16 cellular contexts compared by ENCODE assay signal in the genomic region with DNA sequence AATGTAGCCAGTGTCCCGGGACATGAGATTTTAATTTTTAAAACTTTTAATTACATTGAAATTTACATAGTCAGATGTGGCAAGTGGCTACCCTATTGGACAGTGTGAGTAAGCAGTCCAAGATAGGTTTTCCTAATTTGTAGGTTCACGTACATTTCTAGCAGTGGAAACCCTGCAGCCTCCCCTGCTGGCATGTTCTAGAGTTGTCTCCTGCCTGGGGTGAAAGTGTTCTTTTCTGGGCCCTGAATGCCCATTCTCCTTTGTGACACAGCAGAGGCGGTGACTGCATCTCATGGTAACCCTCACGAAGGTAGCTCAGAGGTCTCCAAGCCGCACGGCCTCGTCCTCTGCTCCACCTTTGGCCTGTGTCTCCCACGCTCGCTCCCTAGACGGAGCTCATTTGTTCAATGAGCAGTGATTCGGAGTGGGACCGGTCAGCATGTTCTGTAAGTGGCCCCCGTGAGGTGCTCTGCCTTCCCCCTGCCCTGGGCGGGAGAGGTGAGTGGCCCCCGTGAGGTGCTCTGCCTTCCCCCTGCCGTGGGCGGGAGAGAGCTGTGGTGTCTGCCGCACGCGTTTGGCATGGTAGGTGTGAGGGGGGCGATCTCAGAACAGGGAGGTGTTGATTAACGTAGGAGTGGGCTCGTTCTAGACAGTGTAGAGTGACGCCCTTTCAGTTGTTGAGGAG. TPM values are rescaled to one million over a fixed set of nuclear protein-coding genes. Genes with fewer than 3 reads are reported as not detected.
DNase-seq lines count a peak whose midpoint lies in the region; ATAC-seq, FAIRE-seq and TF ChIP-seq lines count a peak whose summit lies in the region.
"Had no signal": no experiment of that assay in that cellular context is flagged by ENCODE, and none has a peak within 500 bp of the region (broad histone marks: within the 10 kb centered on the region; RNA-seq: fewer than 3 reads in every experiment).

No MANE protein-coding gene starts in this region.

- peaks cover 4% of the 10 kb centered on the region for H3K79me2 ChIP-seq in HepG2 (ENCODE audit: insufficient read depth, low read length)

- no peak for TF ChIP-seq RAD21 in HepG2 (CRISPR knock-in tag; IDR thresholded peaks at IDR 0.05)

- no peak overlapping the region for H3K9ac ChIP-seq in HepG2 (ENCODE audit: insufficient read depth, low read depth, low read length)

- in situ Hi-C loops in HepG2 (cut with HindIII; ENCODE audit: extremely low pct_ligation_motif_present, low pct_unique_long_range_greater_than_20kb): no loop called here

- no peak overlapping the region for H3K4me2 ChIP-seq in HepG2 (ENCODE audit: low read depth, low read length)

- 98% methylated on average over 24 of the region's 24 CpGs for WGBS in HepG2 (ENCODE audit: low lambda C conversion rate)

- H3K27ac Mint-ChIP-seq in activated naive CD8-positive, alpha-beta T cell treated with anti-CD3 and anti-CD28 coated beads, Interleukin-2, amount 50 U/mL, for 24 hours: peak overlapping the region; percentile 50

- TF ChIP-seq POLR2A in HepG2 (IDR thresholded peaks at IDR 0.05; ENCODE audit: insufficient read depth in 1 of 2, low read depth in 2 of 2, low read length in 2 of 2): no peak

- H3K36me3 ChIP-seq in HepG2 (replicated peaks in 1 of 2; ENCODE audit: control insufficient read depth in 1 of 2, insufficient read depth in 2 of 2, low read length in 2 of 2) (peaks cover 9 to 24% of the 10 kb centered on the region in 2 experiments; a peak in 3 of 5 replicates), ascending aorta (peaks cover 25 to 49% of the 10 kb centered on the region in 2 donors)

- BruUV-seq in HepG2 (replicated peaks; lab: Mats Ljungman, UMichigan): no TSS peak

- ATAC-seq in activated naive CD8-positive, alpha-beta T cell treated with anti-CD3 and anti-CD28 coated beads, Interleukin-2, amount 50 U/mL, for 24 hours: no peak
- ATAC-seq in HepG2: peak; percentile 41
- ATAC-seq: body of pancreas had no signal

- H3K9me3 Mint-ChIP-seq in activated naive CD8-positive, alpha-beta T cell treated with anti-CD3 and anti-CD28 coated beads, Interleukin-2, amount 50 U/mL, for 24 hours: no peaks in the 10 kb centered on the region
- H3K9me3 Mint-ChIP-seq: CD4-positive, alpha-beta T cell had no signal

- H4K20me1 ChIP-seq in HepG2 (ENCODE audit: insufficient read depth, low read length): no peaks in the 10 kb centered on the region

- DNase-seq in AML-193 (lab: John Stamatoyannopoulos, UW) (peak; percentile 5 to 28), HepG2 (ENCODE audit: low spot score) (no peak), SIG-M5 (lab: John Stamatoyannopoulos, UW) (no peak), ascending aorta (ENCODE audit: low spot score in 2 of 2) (no peak), NCI-H2081 (lab: John Stamatoyannopoulos, UW) (no peak), SHP77 (lab: John Stamatoyannopoulos, UW) (no peak)
- DNase-seq in activated naive CD8-positive, alpha-beta T cell treated with anti-CD3 and anti-CD28 coated beads, Interleukin-2, amount 50 U/mL, for 24 hours: no peak
- DNase-seq: activated T-cell treated with anti-CD3 and anti-CD28 coated beads for 4 hours; body of pancreas; CD4-positive, alpha-beta T cell; esophagus squamous epithelium; stimulated activated CD4-positive, alpha-beta T cell treated with anti-CD3 and anti-CD28 coated beads, Interleukin-12 subunit alpha, Interleukin-12 subunit beta, amount 100 ng/mL, for 4 hours had no signal

- H3K4me3 Mint-ChIP-seq in activated naive CD8-positive, alpha-beta T cell treated with anti-CD3 and anti-CD28 coated beads, Interleukin-2, amount 50 U/mL, for 24 hours: no peak overlapping the region
- H3K4me3 Mint-ChIP-seq: CD4-positive, alpha-beta T cell had no signal

- H3K27me3 ChIP-seq in HepG2 (ENCODE audit: control insufficient read depth in 1 of 2, insufficient read depth in 2 of 2, low read length in 2 of 2) (no peaks in the 10 kb centered on the region), ascending aorta (no peaks in the 10 kb centered on the region)
- H3K27me3 ChIP-seq: body of pancreas, esophagus squamous epithelium had no signal

- no peak overlapping the region for H3K4me3 ChIP-seq in HepG2 (replicated peaks in 1 of 3; ENCODE audit: insufficient read depth in 1 of 3, low read depth in 2 of 3, low read length in 3 of 3)
- H3K4me3 ChIP-seq in ascending aorta: no peak overlapping the region
- H3K4me3 ChIP-seq: body of pancreas, esophagus squamous epithelium had no signal

- H3K36me3 Mint-ChIP-seq in activated naive CD8-positive, alpha-beta T cell treated with anti-CD3 and anti-CD28 coated beads, Interleukin-2, amount 50 U/mL, for 24 hours (ENCODE audit: low read depth): peaks cover 13% of the 10 kb centered on the region

- H2AFZ ChIP-seq in HepG2 (ENCODE audit: low read length): no peak overlapping the region

- no peaks in the 10 kb centered on the region for H3K4me1 ChIP-seq in HepG2 (ENCODE audit: insufficient read depth, low read length)
- H3K4me1 ChIP-seq in ascending aorta: no peaks in the 10 kb centered on the region
- H3K4me1 ChIP-seq: body of pancreas had no signal

- H3K27me3 Mint-ChIP-seq in activated naive CD8-positive, alpha-beta T cell treated with anti-CD3 and anti-CD28 coated beads, Interleukin-2, amount 50 U/mL, for 24 hours: no peaks in the 10 kb centered on the region
- H3K27me3 Mint-ChIP-seq: CD4-positive, alpha-beta T cell had no signal

- intact Hi-C loops in HepG2 (cut with micrococcal nuclease; ENCODE audit: unreplicated experiment): no loop called here
- intact Hi-C loops in ascending aorta (cut with DNase I): no loop called here

- H3K9me3 ChIP-seq in HepG2 (ENCODE audit: low read length) (no peaks in the 10 kb centered on the region), ascending aorta (no peaks in the 10 kb centered on the region)
- H3K9me3 ChIP-seq: body of pancreas, esophagus squamous epithelium had no signal

- H3K4me1 Mint-ChIP-seq in activated naive CD8-positive, alpha-beta T cell treated with anti-CD3 and anti-CD28 coated beads, Interleukin-2, amount 50 U/mL, for 24 hours: peaks cover 17% of the 10 kb centered on the region

- TF ChIP-seq EP300 in HepG2 (IDR thresholded peaks at IDR 0.05; ENCODE audit: low read depth in 2 of 2, low read length in 2 of 2): no peak
- TF ChIP-seq EP300 in HepG2 (CRISPR knock-in tag; IDR thresholded peaks at IDR 0.05; ENCODE audit: borderline replicate concordance): no peak

- CTCF ChIA-PET in HepG2 (lab: Yijun Ruan, JAX; ENCODE audit: low intra/inter-chr PET ratio, low total read pairs): no interaction called here

- no peak for FAIRE-seq in HepG2 (lab: Jason Lieb, UNC)
- FAIRE-seq: islet of Langerhans had no signal

- no peak overlapping the region for H3K27ac ChIP-seq in HepG2 (ENCODE audit: extremely low read length, insufficient read depth, low read length)
- H3K27ac ChIP-seq in ascending aorta: no peak overlapping the region
- H3K27ac ChIP-seq: body of pancreas, esophagus squamous epithelium had no signal

- peak; percentile 34 for TF ChIP-seq CTCF in GM12873 (IDR thresholded peaks at IDR 0.05; ENCODE audit: insufficient read depth, low read depth, low read length, missing control alignments)
- no peak; the same call in 1 of the 2 replicates for TF ChIP-seq CTCF in HepG2 (CRISPR knock-in tag; IDR thresholded peaks at IDR 0.05)
- TF ChIP-seq CTCF in ascending aorta (IDR thresholded peaks at IDR 0.05): no peak

- POLR2A ChIA-PET in HepG2 (lab: Yijun Ruan, JAX): no interaction called here

RNA-seq across cellular contexts. Expression of a gene that starts 18.0 kb away (rescaled TPM):
- total RNA-seq in HepG2 (2016; rRNA removed; fragmentation: Illumina TruSeq; extraction: Trizol) (5.4 and 5.9 TPM in 2 replicates), ascending aorta (4.4 TPM)
- total RNA-seq in HepG2 (2016; cell fraction: cytosol; rRNA removed; fragmentation: Illumina TruSeq; extraction: Trizol; ENCODE audit: low read depth): 14.4 and 16.4 TPM in 2 replicates
- 4.7 and 6.1 TPM in 2 replicates for total RNA-seq in HepG2 (2016; cell fraction: insoluble cytoplasmic fraction; rRNA removed; fragmentation: Illumina TruSeq; extraction: Trizol)
- total RNA-seq in HepG2 (2016; cell fraction: membrane; rRNA removed; fragmentation: Illumina TruSeq; extraction: Trizol): 8.1 and 8.5 TPM in 2 replicates
- 7.7 and 7.8 TPM in 2 replicates for total RNA-seq in HepG2 (2016; cell fraction: nucleus; rRNA removed; fragmentation: Illumina TruSeq; extraction: Trizol)
- polyA plus RNA-seq in HepG2 (2011; rRNA removed): 7.5 and 8.6 TPM in 2 replicates
- 5.3 TPM in 2 replicates for polyA plus RNA-seq in HepG2 (2011; cell fraction: cytosol; rRNA removed)
- polyA plus RNA-seq in HepG2 (2011; cell fraction: nucleus; rRNA removed): 19.8 and 22.5 TPM in 2 replicates
- polyA plus RNA-seq in HepG2 (2012): 6.1 and 6.9 TPM in 2 replicates
- 0.37 and 0.41 TPM in 2 replicates for polyA plus RNA-seq in HepG2 (2016; cell fraction: cytosol; fragmentation: Illumina TruSeq; extraction: Trizol; ENCODE audit: low read depth)
- polyA plus RNA-seq in HepG2 (2016; cell fraction: insoluble cytoplasmic fraction; fragmentation: Illumina TruSeq; extraction: Trizol; ENCODE audit: low read depth): 4.6 and 5.8 TPM in 2 replicates
- 1.1 and 1.2 TPM in 2 replicates for polyA plus RNA-seq in HepG2 (2016; cell fraction: membrane; fragmentation: Illumina TruSeq; extraction: Trizol; ENCODE audit: low read depth)
- polyA plus RNA-seq in HepG2 (2016; cell fraction: nucleus; fragmentation: Illumina TruSeq; extraction: Trizol; ENCODE audit: insufficient read depth, low read depth): 16.0 TPM in 2 replicates
- 39.9 and 41.7 TPM in 2 replicates for polyA minus RNA-seq in HepG2 (2011; rRNA and poly(A)+ RNA removed; ENCODE audit: low replicate concordance)
- polyA minus RNA-seq in HepG2 (2011; cell fraction: cytosol; rRNA and poly(A)+ RNA removed): 7.3 and 13.4 TPM in 2 replicates
- 16.2 and 17.1 TPM in 2 replicates for polyA minus RNA-seq in HepG2 (2011; cell fraction: nucleus; rRNA and poly(A)+ RNA removed)

RNA-seq across cellular contexts. Expression of a gene that starts 25.3 kb away (rescaled TPM):
- total RNA-seq in HepG2 (2016; rRNA removed; fragmentation: Illumina TruSeq; extraction: Trizol): 145 and 247 TPM in 2 replicates
- total RNA-seq in HepG2 (2016; cell fraction: cytosol; rRNA removed; fragmentation: Illumina TruSeq; extraction: Trizol; ENCODE audit: low read depth): 30.6 and 36.4 TPM in 2 replicates
- 151 and 249 TPM in 2 replicates for total RNA-seq in HepG2 (2016; cell fraction: insoluble cytoplasmic fraction; rRNA removed; fragmentation: Illumina TruSeq; extraction: Trizol)
- 51.4 and 56.7 TPM in 2 replicates for total RNA-seq in HepG2 (2016; cell fraction: membrane; rRNA removed; fragmentation: Illumina TruSeq; extraction: Trizol)
- total RNA-seq in HepG2 (2016; cell fraction: nucleus; rRNA removed; fragmentation: Illumina TruSeq; extraction: Trizol): 95.7 and 98.8 TPM in 2 replicates
- 44.4 and 56.6 TPM in 2 replicates for polyA plus RNA-seq in HepG2 (2011; rRNA removed)
- 17.6 and 37.3 TPM in 2 replicates for polyA plus RNA-seq in HepG2 (2011; cell fraction: cytosol; rRNA removed)
- polyA plus RNA-seq in HepG2 (2011; cell fraction: nucleus; rRNA removed): 43.0 and 68.2 TPM in 2 replicates
- polyA plus RNA-seq in HepG2 (2012): 95.0 and 101 TPM in 2 replicates
- polyA plus RNA-seq in HepG2 (2016; cell fraction: cytosol; fragmentation: Illumina TruSeq; extraction: Trizol; ENCODE audit: low read depth): 11.6 and 13.1 TPM in 2 replicates
- polyA plus RNA-seq in HepG2 (2016; cell fraction: insoluble cytoplasmic fraction; fragmentation: Illumina TruSeq; extraction: Trizol; ENCODE audit: low read depth): 253 and 286 TPM in 2 replicates
- 34.8 and 35.9 TPM in 2 replicates for polyA plus RNA-seq in HepG2 (2016; cell fraction: membrane; fragmentation: Illumina TruSeq; extraction: Trizol; ENCODE audit: low read depth)
- 142 and 155 TPM in 2 replicates for polyA plus RNA-seq in HepG2 (2016; cell fraction: nucleus; fragmentation: Illumina TruSeq; extraction: Trizol; ENCODE audit: insufficient read depth, low read depth)
- polyA minus RNA-seq in HepG2 (2011; rRNA and poly(A)+ RNA removed; ENCODE audit: low replicate concordance): 13.6 and 22.4 TPM in 2 replicates
- polyA minus RNA-seq in HepG2 (2011; cell fraction: cytosol; rRNA and poly(A)+ RNA removed): 13.5 and 22.8 TPM in 2 replicates
- polyA minus RNA-seq in HepG2 (2011; cell fraction: nucleus; rRNA and poly(A)+ RNA removed): 43.5 and 60.7 TPM in 2 replicates
- 3.8 TPM for total RNA-seq in ascending aorta

RNA-seq across cellular contexts. Expression of a gene that starts 48.5 kb away (rescaled TPM):
- total RNA-seq in HepG2 (2016; rRNA removed; fragmentation: Illumina TruSeq; extraction: Trizol): not detected in 2 replicates
- not detected in 2 replicates for total RNA-seq in HepG2 (2016; cell fraction: cytosol; rRNA removed; fragmentation: Illumina TruSeq; extraction: Trizol; ENCODE audit: low read depth)
- not detected in 2 replicates for total RNA-seq in HepG2 (2016; cell fraction: insoluble cytoplasmic fraction; rRNA removed; fragmentation: Illumina TruSeq; extraction: Trizol)
- not detected in 2 replicates for total RNA-seq in HepG2 (2016; cell fraction: membrane; rRNA removed; fragmentation: Illumina TruSeq; extraction: Trizol)
- not detected in 2 replicates for total RNA-seq in HepG2 (2016; cell fraction: nucleus; rRNA removed; fragmentation: Illumina TruSeq; extraction: Trizol)
- polyA plus RNA-seq in HepG2 (2011; rRNA removed): not detected in 2 replicates
- polyA plus RNA-seq in HepG2 (2011; cell fraction: cytosol; rRNA removed): not detected in 2 replicates
- polyA plus RNA-seq in HepG2 (2011; cell fraction: nucleus; rRNA removed): not detected in 2 replicates
- not detected in 2 replicates for polyA plus RNA-seq in HepG2 (2012)
- not detected in 2 replicates for polyA plus RNA-seq in HepG2 (2016; cell fraction: cytosol; fragmentation: Illumina TruSeq; extraction: Trizol; ENCODE audit: low read depth)
- not detected in 2 replicates for polyA plus RNA-seq in HepG2 (2016; cell fraction: insoluble cytoplasmic fraction; fragmentation: Illumina TruSeq; extraction: Trizol; ENCODE audit: low read depth)
- not detected in 2 replicates for polyA plus RNA-seq in HepG2 (2016; cell fraction: membrane; fragmentation: Illumina TruSeq; extraction: Trizol; ENCODE audit: low read depth)
- not detected in 2 replicates for polyA plus RNA-seq in HepG2 (2016; cell fraction: nucleus; fragmentation: Illumina TruSeq; extraction: Trizol; ENCODE audit: insufficient read depth, low read depth)
- not detected in 2 replicates for polyA minus RNA-seq in HepG2 (2011; rRNA and poly(A)+ RNA removed; ENCODE audit: low replicate concordance)
- polyA minus RNA-seq in HepG2 (2011; cell fraction: cytosol; rRNA and poly(A)+ RNA removed): not detected in 2 replicates
- polyA minus RNA-seq in HepG2 (2011; cell fraction: nucleus; rRNA and poly(A)+ RNA removed): not detected in 2 replicates
- total RNA-seq in ascending aorta: not detected
- total RNA-seq: body of pancreas; CD4-positive, alpha-beta T cell; esophagus squamous epithelium; H4; T-helper 2 cell treated with Interferon-gamma antibody and Interleukin-4, amounts not matched to agents 100 ng/mL and 5 ng/mL, for 36 hours had no signal

Comparison
In these comparisons a context has a peak if more than half of its experiments do, and no peak if none do; other contexts are left out.
1. DNase-seq: peak in AML-193 (2 of 2); none in activated naive CD8-positive, alpha-beta T cell treated with anti-CD3 and anti-CD28 coated beads, Interleukin-2, amount 50 U/mL, for 24 hours (single experiment), HepG2 (single experiment), SIG-M5 (single experiment), ascending aorta (0 of 2), NCI-H2081 (0 of 2) and SHP77 (0 of 2).